ENCODE assay signal across 22 cellular contexts in genomic region chr2:219658861-219659260, GRCh38. TPM values are rescaled to one million over a fixed set of nuclear protein-coding genes. Genes with fewer than 3 reads are reported as not detected.
"Had no signal": no experiment of that assay in that cellular context is flagged by ENCODE, and none has a peak within 500 bp of the region (broad histone marks: within the 10 kb centered on the region; RNA-seq: fewer than 3 reads in every experiment).

No MANE protein-coding gene starts in this region.

- H3K9me3 Mint-ChIP-seq: activated CD4-positive, alpha-beta T cell treated with anti-CD3 and anti-CD28 coated beads, Interleukin-2, amount 10 ng/mL, durations not matched to agents 24 days and 14 days; natural killer cell treated with Interleukin-12 subunit alpha and Interleukin-12 subunit beta and Interleukin-15 and Interleukin-18, amount 100 ng/mL, for 72 hours; stimulated activated naive CD8-positive, alpha-beta T cell treated with anti-CD3 and anti-CD28 coated beads, Interleukin-15, Interleukin-2, amounts not matched to agents 100 ng/mL and 50 ng/mL, for 24 hours; T-helper 2 cell treated with Interferon-gamma antibody and Interleukin-4, amounts not matched to agents 5 μg/mL and 100 μg/mL, for 36 hours had no signal

- H3K4me1 Mint-ChIP-seq: activated CD4-positive, alpha-beta T cell treated with anti-CD3 and anti-CD28 coated beads, Interleukin-2, amount 10 ng/mL, durations not matched to agents 24 days and 14 days; activated naive CD4-positive, alpha-beta T cell treated with anti-CD3 and anti-CD28 coated beads, Interleukin-2, amount 50 U/mL, for 24 hours; T-cell had no signal

- H3K4me3 ChIP-seq: pancreas, psoas muscle, right atrium auricular region, tibial artery had no signal

- H3K36me3 ChIP-seq: brain microvascular endothelial cell, pancreas, right atrium auricular region, tibial artery had no signal

- H3K27ac Mint-ChIP-seq: activated CD4-positive, alpha-beta T cell treated with anti-CD3 and anti-CD28 coated beads, Interleukin-2, amount 10 ng/mL, durations not matched to agents 24 days and 14 days; activated CD8-positive, alpha-beta T cell treated with anti-CD3 and anti-CD28 coated beads, Interleukin-2, amount 10 ng/mL, durations not matched to agents 7 days and 5 days; activated naive CD4-positive, alpha-beta T cell treated with anti-CD3 and anti-CD28 coated beads, Interleukin-2, amount 50 U/mL, for 24 hours; natural killer cell treated with Interleukin-12 subunit alpha and Interleukin-12 subunit beta and Interleukin-15 and Interleukin-18, amount 100 ng/mL, for 72 hours; stimulated activated naive CD8-positive, alpha-beta T cell treated with anti-CD3 and anti-CD28 coated beads, Interleukin-15, Interleukin-2, amounts not matched to agents 100 ng/mL and 50 ng/mL, for 24 hours; T-cell; T-helper 2 cell treated with Interferon-gamma antibody and Interleukin-4, amounts not matched to agents 5 μg/mL and 100 μg/mL, for 36 hours had no signal

- H3K9me3 ChIP-seq: pancreas, psoas muscle had no signal

- ATAC-seq: activated CD4-positive, CD25-positive, alpha-beta regulatory T cell treated with anti-CD3 and anti-CD28 coated beads, Interleukin-2, amount 50 U/mL, for 24 hours; activated CD8-positive, alpha-beta T cell treated with anti-CD3 and anti-CD28 coated beads, Interleukin-2, amount 10 ng/mL, durations not matched to agents 7 days and 5 days; left lobe of liver; natural killer cell treated with Interleukin-12 subunit alpha and Interleukin-12 subunit beta and Interleukin-15 and Interleukin-18, amount 100 ng/mL, for 72 hours; psoas muscle; T-cell had no signal

- H3K27ac ChIP-seq: brain microvascular endothelial cell, pancreas, psoas muscle, VCaP had no signal

- H3K36me3 Mint-ChIP-seq: activated naive CD4-positive, alpha-beta T cell treated with anti-CD3 and anti-CD28 coated beads, Interleukin-2, amount 50 U/mL, for 24 hours; T-cell had no signal

- H3K4me1 ChIP-seq: pancreas, psoas muscle, right atrium auricular region had no signal

- H3K27me3 ChIP-seq: brain microvascular endothelial cell, pancreas, right atrium auricular region, tibial artery had no signal

- H3K4me3 Mint-ChIP-seq: activated CD4-positive, alpha-beta T cell treated with anti-CD3 and anti-CD28 coated beads, Interleukin-2, amount 10 ng/mL, durations not matched to agents 24 days and 14 days; activated CD8-positive, alpha-beta T cell treated with anti-CD3 and anti-CD28 coated beads, Interleukin-2, amount 10 ng/mL, durations not matched to agents 7 days and 5 days; activated naive CD4-positive, alpha-beta T cell treated with anti-CD3 and anti-CD28 coated beads, Interleukin-2, amount 50 U/mL, for 24 hours; natural killer cell treated with Interleukin-12 subunit alpha and Interleukin-12 subunit beta and Interleukin-15 and Interleukin-18, amount 100 ng/mL, for 72 hours; stimulated activated naive CD8-positive, alpha-beta T cell treated with anti-CD3 and anti-CD28 coated beads, Interleukin-15, Interleukin-2, amounts not matched to agents 100 ng/mL and 50 ng/mL, for 24 hours; T-cell; T-helper 2 cell treated with Interferon-gamma antibody and Interleukin-4, amounts not matched to agents 5 μg/mL and 100 μg/mL, for 36 hours had no signal

- DNase-seq: activated CD4-positive, alpha-beta T cell treated with anti-CD3 and anti-CD28 coated beads, Interleukin-2, amount 10 ng/mL, durations not matched to agents 24 days and 14 days; activated CD8-positive, alpha-beta T cell treated with anti-CD3 and anti-CD28 coated beads, Interleukin-2, amount 10 ng/mL, durations not matched to agents 7 days and 5 days; activated gamma-delta T cell treated with Interleukin-2 at 50 U/mL for 16 hours; activated T-cell treated with anti-CD3 and anti-CD28 coated beads, Interleukin-2, amount 50 U/mL, for 1 hour; aorta; central memory CD4-positive, alpha-beta T cell; foreskin melanocyte; midbrain; pancreas; psoas muscle; stimulated activated CD4-positive, alpha-beta T cell treated with anti-CD3 and anti-CD28 coated beads, Interleukin-1b, Interleukin-23, amount 100 ng/mL, for 48 hours; tibial artery had no signal

RNA-seq across cellular contexts. Expression of gene SLC4A3, which starts 31.4 kb away (rescaled TPM):
- total RNA-seq: activated CD8-positive, alpha-beta T cell treated with anti-CD3 and anti-CD28 coated beads, Interleukin-2, amount 10 ng/mL, durations not matched to agents 7 days and 5 days; natural killer cell treated with Interleukin-12 subunit alpha and Interleukin-12 subunit beta and Interleukin-15 and Interleukin-18, amount 100 ng/mL, for 72 hours had no signal
